10 cellular contexts compared by ENCODE assay signal in the genomic region with DNA sequence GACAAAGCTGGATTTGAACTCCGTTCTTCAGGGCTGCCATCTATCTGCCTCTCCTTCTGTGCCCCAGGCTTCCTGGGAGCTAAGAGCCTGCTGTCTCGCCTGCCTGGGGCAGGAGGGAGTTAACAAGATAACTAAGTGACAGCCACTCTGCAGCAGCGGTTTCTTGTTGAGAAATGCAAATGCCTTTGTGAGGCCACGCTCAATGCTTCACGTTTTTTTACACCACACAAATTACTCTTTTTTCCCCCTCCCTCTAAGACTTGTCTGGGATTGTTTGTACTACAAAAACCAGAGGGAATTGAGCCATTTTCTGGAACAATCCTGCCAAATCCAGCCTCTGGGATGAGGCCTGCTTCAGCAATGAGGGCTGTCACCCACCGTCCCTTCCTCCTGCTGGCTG.
DNase-seq lines count a peak whose midpoint lies in the region; ATAC-seq and TF ChIP-seq lines count a peak whose summit lies in the region.
"Had no signal": no experiment of that assay in that cellular context is flagged by ENCODE, and none has a peak within 500 bp of the region (broad histone marks: within the 10 kb centered on the region; RNA-seq: fewer than 3 reads in every experiment).

No MANE protein-coding gene starts in this region.

- no peaks in the 10 kb centered on the region for H3K4me1 ChIP-seq in colonic mucosa

- H3K4me3 ChIP-seq in skeletal muscle cell (ENCODE audit: low read depth, low read length) (no peak overlapping the region), colonic mucosa (no peak overlapping the region)
- H3K4me3 ChIP-seq: mucosa of descending colon had no signal

- intact Hi-C loops in colonic mucosa (cut with DNase I), result no loop called here

- TF ChIP-seq CTCF in colonic mucosa (IDR thresholded peaks at IDR 0.05), result no peak

- no peaks in the 10 kb centered on the region for H3K27me3 ChIP-seq in colonic mucosa

- no peak overlapping the region for H3K9ac ChIP-seq in colonic mucosa (ENCODE audit: low read depth in 2 of 2, low read length in 2 of 2)

- DNase-seq in H4 (ENCODE audit: low spot score) (peak; percentile 68), T1000 (lab: John Stamatoyannopoulos, UW) (peak; percentile 34), glomerular visceral epithelial cell (ENCODE audit: extremely low spot score) (peak; percentile 58), skeletal muscle cell (ENCODE audit: low read depth) (peak; percentile 71), mucosa of gallbladder (ENCODE audit: low spot score) (no peak), colonic mucosa (no peak)
- DNase-seq: caudate nucleus, NCI-H187 treated with DMSO at 0.1 percent for 48 hours had no signal

- H3K27ac ChIP-seq in colonic mucosa, result no peak overlapping the region

- H3K9me3 ChIP-seq in colonic mucosa, result no peaks in the 10 kb centered on the region
- H3K9me3 ChIP-seq: mucosa of descending colon had no signal

- no peaks in the 10 kb centered on the region for H3K36me3 ChIP-seq in colonic mucosa

- ATAC-seq in GM21526 (IDR thresholded peaks at IDR 0.05; ENCODE audit: low FRiP score, unreplicated experiment), result no peak
- ATAC-seq: mucosa of descending colon had no signal

Comparison
In these comparisons a context has a peak if more than half of its experiments do, and no peak if none do; other contexts are left out.
1. DNase-seq: peak in H4 (single experiment), T1000 (single experiment), glomerular visceral epithelial cell (single experiment) and skeletal muscle cell (single experiment); none in mucosa of gallbladder (single experiment) and colonic mucosa (single experiment).